In genomic region chr1:234490789-234491479, GRCh38 we compare ENCODE assay signal across 1 cellular context.
A peak's percentile ranks its signal among the peaks of the same experiment; 100 is the strongest.
TF ChIP-seq lines count a peak whose summit lies in the region.

No MANE protein-coding gene starts in this region.

TF ChIP-seq in K562, 482 proteins besides CTCF, POLR2A, EP300 and RAD21 (continued from another document and continues in another):
- TF ChIP-seq IRF9 (tag; IDR thresholded peaks at IDR 0.05) (peak; percentile 72; the same call in 1 of the 2 replicates), ZNF445 (CRISPR knock-in tag; IDR thresholded peaks at IDR 0.05; ENCODE audit: low read depth) (no peak), ERF (CRISPR knock-in tag; IDR thresholded peaks at IDR 0.05) (no peak), ARHGAP35 (IDR thresholded peaks at IDR 0.05; ENCODE audit: partially characterized antibody) (peak; percentile 77), HDAC3 (IDR thresholded peaks at IDR 0.05; ENCODE audit: borderline replicate concordance, partially characterized antibody) (peak; percentile 71), RBFOX2 (IDR thresholded peaks at IDR 0.05; ENCODE audit: low read depth, low read length) (no peak), ZNF511 (CRISPR knock-in tag; IDR thresholded peaks at IDR 0.05) (no peak), ZNF23 (CRISPR knock-in tag; IDR thresholded peaks at IDR 0.05) (peak; percentile 73; the same call in 1 of the 2 replicates), E2F5 (CRISPR knock-in tag; IDR thresholded peaks at IDR 0.05) (no peak), ZNF232 (CRISPR knock-in tag; IDR thresholded peaks at IDR 0.05) (no peak), L3MBTL2 (IDR thresholded peaks at IDR 0.05) (no peak; the same call in 1 of the 2 replicates), STAG1 (CRISPR knock-in tag; IDR thresholded peaks at IDR 0.05; ENCODE audit: borderline replicate concordance) (no peak), THAP12 (CRISPR knock-in tag; IDR thresholded peaks at IDR 0.05) (no peak), BMI1 (IDR thresholded peaks at IDR 0.05; ENCODE audit: low read length) (no peak), TEAD4 (IDR thresholded peaks at IDR 0.05; ENCODE audit: low read length) (peak; percentile 78), TEAD4 (CRISPR knock-in tag; IDR thresholded peaks at IDR 0.05; ENCODE audit: borderline replicate concordance) (no peak), GTF3C2 (IDR thresholded peaks at IDR 0.05; ENCODE audit: borderline replicate concordance, extremely low read depth, insufficient read length) (no peak), ZNF644 (tag; IDR thresholded peaks at IDR 0.05; ENCODE audit: low read depth) (peak; percentile 85; the same call in 1 of the 2 replicates), EHMT2 (IDR thresholded peaks at IDR 0.05) (peak; percentile 87), IRF1 (CRISPR knock-in tag; IDR thresholded peaks at IDR 0.05; ENCODE audit: borderline replicate concordance) (no peak), TAF15 (IDR thresholded peaks at IDR 0.05; ENCODE audit: low read depth, low read length) (no peak), E4F1 (CRISPR knock-in tag; IDR thresholded peaks at IDR 0.05; ENCODE audit: borderline replicate concordance) (no peak), ARNT (IDR thresholded peaks at IDR 0.05) (peak; percentile 87 to 95; a peak in 3 of 4 replicates), ELF4 (CRISPR knock-in tag; IDR thresholded peaks at IDR 0.05) (peak; percentile 100), PHTF2 (CRISPR knock-in tag; IDR thresholded peaks at IDR 0.05) (peak; percentile 76; the same call in 1 of the 2 replicates), CEBPB (tag; IDR thresholded peaks at IDR 0.05) (peak; percentile 96), MBD1 (CRISPR knock-in tag; IDR thresholded peaks at IDR 0.05) (no peak), CBX3 (IDR thresholded peaks at IDR 0.05; ENCODE audit: borderline replicate concordance in 1 of 2, low read length in 2 of 2) (no peak), VEZF1 (CRISPR knock-in tag; IDR thresholded peaks at IDR 0.05) (peak; percentile 91), ZBTB1 (CRISPR knock-in tag; IDR thresholded peaks at IDR 0.05; ENCODE audit: borderline replicate concordance, low read depth) (no peak), MCM2 (IDR thresholded peaks at IDR 0.05; ENCODE audit: low read depth) (no peak), ZNF717 (CRISPR knock-in tag; IDR thresholded peaks at IDR 0.05) (no peak), UBTF (IDR thresholded peaks at IDR 0.05; ENCODE audit: borderline replicate concordance in 1 of 2, low read depth in 2 of 2, low read length in 2 of 2) (no peak), ZNF764 (CRISPR knock-in tag; IDR thresholded peaks at IDR 0.05; ENCODE audit: low read depth) (no peak), ZNF561 (CRISPR knock-in tag; conservative IDR thresholded peaks at IDR 0.05) (no peak), KAT7 (CRISPR knock-in tag; IDR thresholded peaks at IDR 0.05; ENCODE audit: borderline replicate concordance) (no peak), LARP7 (IDR thresholded peaks at IDR 0.05) (peak; percentile 94; the same call in 1 of the 2 replicates), SMAD3 (CRISPR knock-in tag; conservative IDR thresholded peaks at IDR 0.05) (peak; percentile 92), ILK (tag; IDR thresholded peaks at IDR 0.05; ENCODE audit: borderline replicate concordance, low read depth) (no peak), NRF1 (conservative IDR thresholded peaks at IDR 0.05 in 1 of 2, IDR thresholded peaks at IDR 0.05 in 1 of 2) (no peak), NBN (IDR thresholded peaks at IDR 0.05; ENCODE audit: low read depth) (peak; percentile 98), REST (CRISPR knock-in tag; IDR thresholded peaks at IDR 0.05; ENCODE audit: low read depth) (no peak)
